In genomic region chr6:37432916-37433656, GRCh38 we compare ENCODE assay signal across 7 cellular contexts. TPM values are rescaled to one million over a fixed set of nuclear protein-coding genes. Genes with fewer than 3 reads are reported as not detected.
DNase-seq lines count a peak whose midpoint lies in the region; ATAC-seq and TF ChIP-seq lines count a peak whose summit lies in the region.

Gene CMTR1, plus strand, starts transcription at chr6:37433221. Its CDS starts 2,409 bp downstream, at chr6:37435630.

- H3K36me3 ChIP-seq in hepatocyte (replicated peaks; ENCODE audit: insufficient read depth, low read depth): no peaks in the 10 kb centered on the region

- ATAC-seq in GM18517 (IDR thresholded peaks at IDR 0.05; ENCODE audit: unreplicated experiment) (peak; percentile 70), HG03025 (IDR thresholded peaks at IDR 0.05; ENCODE audit: low FRiP score, unreplicated experiment) (peak; percentile 91)

- H3K4me1 ChIP-seq in hepatocyte (ENCODE audit: insufficient read depth): peaks cover 6% of the 10 kb centered on the region

- H3K9me3 ChIP-seq in hepatocyte (ENCODE audit: low read depth): no peaks in the 10 kb centered on the region

- H3K4me3 ChIP-seq in hepatocyte: peak within 1 kb of the TSS; percentile 56

- peaks cover 27% of the 10 kb centered on the region for H3K79me2 ChIP-seq in hepatocyte

- under 1% methylated on average over 36 of the region's 61 CpGs for WGBS in hepatocyte (ENCODE audit: low lambda C conversion rate, missing lambda C conversion rate)

- H3K27me3 ChIP-seq in hepatocyte: no peaks in the 10 kb centered on the region

- DNase-seq in NCI-H2029 treated with DMSO at 0.1 percent for 48 hours (lab: John Stamatoyannopoulos, UW) (peak; percentile 65), T1000 (lab: John Stamatoyannopoulos, UW) (peak; percentile 92), astrocyte of the hippocampus (ENCODE audit: low read depth, low spot score) (peak; percentile 97), hepatocyte (ENCODE audit: low spot score) (peak; percentile 97), retina (peak; percentile 97)

- no peaks in the 10 kb centered on the region for H4K20me1 ChIP-seq in hepatocyte (ENCODE audit: insufficient read depth, poor library complexity, severe bottlenecking)

- peak within 1 kb of the TSS; percentile 85 for H3K27ac ChIP-seq in hepatocyte

- no peaks in the 10 kb centered on the region for H3K9me2 ChIP-seq in hepatocyte (replicated peaks; ENCODE audit: insufficient read depth)

- H3K4me2 ChIP-seq in hepatocyte: peak within 1 kb of the TSS; percentile 94

- no peak for TF ChIP-seq CTCF in hepatocyte (IDR thresholded peaks at IDR 0.05; ENCODE audit: poor library complexity)

- peak within 1 kb of the TSS; percentile 74 for H2AFZ ChIP-seq in hepatocyte

RNA-seq across cellular contexts. Expression of gene CMTR1, which starts in this region (rescaled TPM):
- 22.6 and 34.4 TPM in 2 replicates for total RNA-seq in hepatocyte
- 22.5 and 22.6 TPM in 2 replicates for polyA plus RNA-seq in hepatocyte

Comparison
In these comparisons a context has a peak if more than half of its experiments do, and no peak if none do; other contexts are left out.
1. Peak in every context shown above with its lines: DNase-seq, ATAC-seq, H3K4me3 ChIP-seq and H3K27ac ChIP-seq.